In genomic region chr2:45344502-45344901, GRCh38 we compare ENCODE assay signal across 37 cellular contexts.
"Had no signal": no experiment of that assay in that cellular context is flagged by ENCODE, and none has a peak within 500 bp of the region (broad histone marks: within the 10 kb centered on the region; RNA-seq: fewer than 3 reads in every experiment).

No MANE protein-coding gene starts in this region.

- DNase-seq: activated B cell treated with CpG ODN at 0.5 μM for 24 hours; activated CD4-positive, alpha-beta memory T cell treated with anti-CD3 and anti-CD28 coated beads, Interleukin-2, amount 10 ng/mL, durations not matched to agents 7 days and 5 days; activated CD4-positive, alpha-beta T cell treated with anti-CD3 and anti-CD28 coated beads for 4 hours; activated CD4-positive, CD25-positive, alpha-beta regulatory T cell treated with anti-CD3 and anti-CD28 coated beads, Interleukin-2, amount 50 U/mL, for 72 hours; activated CD8-positive, alpha-beta memory T cell treated with anti-CD3 and anti-CD28 coated beads for 24 hours; activated CD8-positive, alpha-beta memory T cell treated with anti-CD3 and anti-CD28 coated beads, Interleukin-2, amount 10 ng/mL, durations not matched to agents 7 days and 5 days; activated CD8-positive, alpha-beta memory T cell treated with anti-CD3 and anti-CD28 coated beads, Interleukin-2, amount 50 U/mL, for 48 hours; activated effector memory CD4-positive, alpha-beta T cell treated with Interleukin-2 at 50 U/mL for 16 hours; activated naive CD4-positive, alpha-beta T cell treated with anti-CD3 and anti-CD28 coated beads, Interleukin-2, amount 10 ng/mL, durations not matched to agents 7 days and 5 days; activated naive CD8-positive, alpha-beta T cell treated with anti-CD3 and anti-CD28 coated beads, Interleukin-2, amount 50 U/mL, for 24 hours; activated T-cell treated with anti-CD3 and anti-CD28 coated beads, Interleukin-2, amount 50 U/mL, for 48 hours; anterior cingulate cortex; Kasumi-1; KG1; MM.1S; MV-4-11; NCI-H1092; NCI-H1436 treated with DMSO at 0.1 percent for 48 hours; NCI-H1694 treated with DMSO at 0.1 percent for 48 hours; NCI-H2029; NCI-H2107; NCI-H2171; NCI-H510A; NCI-H526; NCI-H748 treated with DMSO at 0.1 percent for 48 hours; NK-92 treated with Interleukin-12 subunit alpha and Interleukin-12 subunit beta, amount 100 ng/mL, for 24 hours; PC-3; Peyer's patch; RPMI8226; SIG-M5; SW 1271; T-helper 1 cell; T-helper 2 cell; T-helper 9 cell had no signal

- H3K27me3 Mint-ChIP-seq: activated CD4-positive, alpha-beta memory T cell treated with anti-CD3 and anti-CD28 coated beads, Interleukin-2, amount 10 ng/mL, durations not matched to agents 7 days and 5 days had no signal

- H3K9me3 Mint-ChIP-seq: activated B cell treated with CpG ODN at 0.5 μM for 24 hours; activated CD4-positive, alpha-beta memory T cell treated with anti-CD3 and anti-CD28 coated beads, Interleukin-2, amount 10 ng/mL, durations not matched to agents 7 days and 5 days; activated naive CD4-positive, alpha-beta T cell treated with anti-CD3 and anti-CD28 coated beads, Interleukin-2, amount 10 ng/mL, durations not matched to agents 7 days and 5 days had no signal

- H3K27me3 ChIP-seq: Peyer's patch had no signal

- H3K4me3 ChIP-seq: Peyer's patch had no signal

- H3K36me3 Mint-ChIP-seq: activated CD8-positive, alpha-beta memory T cell treated with anti-CD3 and anti-CD28 coated beads, Interleukin-2, amount 10 ng/mL, durations not matched to agents 7 days and 5 days; activated naive CD4-positive, alpha-beta T cell treated with anti-CD3 and anti-CD28 coated beads, Interleukin-2, amount 10 ng/mL, durations not matched to agents 7 days and 5 days; activated naive CD8-positive, alpha-beta T cell; brain had no signal

- H3K4me1 Mint-ChIP-seq: activated B cell treated with CpG ODN at 0.5 μM for 24 hours; activated CD4-positive, alpha-beta memory T cell treated with anti-CD3 and anti-CD28 coated beads, Interleukin-2, amount 10 ng/mL, durations not matched to agents 7 days and 5 days; activated CD8-positive, alpha-beta memory T cell treated with anti-CD3 and anti-CD28 coated beads, Interleukin-2, amount 10 ng/mL, durations not matched to agents 7 days and 5 days; activated naive CD4-positive, alpha-beta T cell treated with anti-CD3 and anti-CD28 coated beads, Interleukin-2, amount 10 ng/mL, durations not matched to agents 7 days and 5 days; activated naive CD8-positive, alpha-beta T cell treated with anti-CD3 and anti-CD28 coated beads, Interleukin-2, amount 50 U/mL, for 24 hours had no signal

- ATAC-seq: activated CD8-positive, alpha-beta memory T cell treated with anti-CD3 and anti-CD28 coated beads, Interleukin-2, amount 10 ng/mL, durations not matched to agents 7 days and 5 days; activated naive CD8-positive, alpha-beta T cell treated with anti-CD3 and anti-CD28 coated beads, Interleukin-2, amount 50 U/mL, for 24 hours; PC-3 had no signal

- H3K4me1 ChIP-seq: Peyer's patch had no signal

- H3K9me3 ChIP-seq: Peyer's patch had no signal

- H3K27ac ChIP-seq: Peyer's patch, VCaP had no signal

- H3K4me3 Mint-ChIP-seq: activated B cell treated with CpG ODN at 0.5 μM for 24 hours; activated CD4-positive, alpha-beta memory T cell treated with anti-CD3 and anti-CD28 coated beads, Interleukin-2, amount 10 ng/mL, durations not matched to agents 7 days and 5 days; activated CD8-positive, alpha-beta memory T cell treated with anti-CD3 and anti-CD28 coated beads, Interleukin-2, amount 10 ng/mL, durations not matched to agents 7 days and 5 days; activated naive CD4-positive, alpha-beta T cell treated with anti-CD3 and anti-CD28 coated beads, Interleukin-2, amount 10 ng/mL, durations not matched to agents 7 days and 5 days; activated naive CD8-positive, alpha-beta T cell; activated naive CD8-positive, alpha-beta T cell treated with anti-CD3 and anti-CD28 coated beads, Interleukin-2, amount 50 U/mL, for 24 hours; brain had no signal

- H3K27ac Mint-ChIP-seq: activated B cell treated with CpG ODN at 0.5 μM for 24 hours; activated CD4-positive, alpha-beta memory T cell treated with anti-CD3 and anti-CD28 coated beads, Interleukin-2, amount 10 ng/mL, durations not matched to agents 7 days and 5 days; activated CD8-positive, alpha-beta memory T cell treated with anti-CD3 and anti-CD28 coated beads, Interleukin-2, amount 10 ng/mL, durations not matched to agents 7 days and 5 days; activated naive CD4-positive, alpha-beta T cell treated with anti-CD3 and anti-CD28 coated beads, Interleukin-2, amount 10 ng/mL, durations not matched to agents 7 days and 5 days; activated naive CD8-positive, alpha-beta T cell; activated naive CD8-positive, alpha-beta T cell treated with anti-CD3 and anti-CD28 coated beads, Interleukin-2, amount 50 U/mL, for 24 hours had no signal

- H3K36me3 ChIP-seq: Peyer's patch had no signal
